27 cellular contexts compared by ENCODE assay signal in the genomic region with DNA sequence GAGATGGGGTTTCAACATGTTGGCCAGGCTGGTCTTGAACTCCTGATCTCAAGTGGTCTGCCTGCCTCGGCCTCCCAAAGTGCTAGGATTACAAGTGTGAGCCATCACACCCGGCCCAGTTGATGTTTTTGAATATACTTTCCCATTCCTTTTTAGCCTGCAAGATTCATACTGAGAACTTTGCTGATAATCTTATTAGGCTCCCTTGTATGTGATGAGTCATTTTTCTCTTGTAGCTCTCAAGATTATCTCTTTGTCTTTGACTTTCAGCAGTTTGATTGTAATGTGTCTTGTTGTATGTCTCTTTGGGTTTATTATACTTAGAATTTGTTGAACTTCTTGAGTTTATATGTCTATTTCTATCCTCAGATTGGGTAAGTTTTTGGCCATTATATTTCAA.
"Had no signal": no experiment of that assay in that cellular context is flagged by ENCODE, and none has a peak within 500 bp of the region (broad histone marks: within the 10 kb centered on the region; RNA-seq: fewer than 3 reads in every experiment).

No MANE protein-coding gene starts in this region.

- H3K4me2 ChIP-seq: hepatocyte had no signal

- H3K4me1 ChIP-seq: colonic mucosa, esophagus muscularis mucosa, esophagus squamous epithelium, foreskin keratinocyte, gastrocnemius medialis, gastroesophageal sphincter, heart left ventricle, heart right ventricle had no signal

- H3K36me3 ChIP-seq: colonic mucosa, esophagus muscularis mucosa, esophagus squamous epithelium, gastroesophageal sphincter had no signal

- H2AFZ ChIP-seq: hepatocyte had no signal

- H3K27me3 ChIP-seq: colonic mucosa, dorsolateral prefrontal cortex, esophagus muscularis mucosa, esophagus squamous epithelium, foreskin keratinocyte, gastrocnemius medialis, gastroesophageal sphincter, heart left ventricle, heart right ventricle, hepatocyte had no signal

- H3K27ac ChIP-seq: colonic mucosa, coronary artery, dorsolateral prefrontal cortex, epithelial cell of prostate, esophagus muscularis mucosa, esophagus squamous epithelium, foreskin keratinocyte, gastrocnemius medialis, gastroesophageal sphincter, heart left ventricle, heart right ventricle, hepatocyte had no signal

- ATAC-seq: effector memory CD8-positive, alpha-beta T cell; esophagus mucosa; foreskin keratinocyte; gastrocnemius medialis; gastroesophageal sphincter; heart left ventricle; heart right ventricle had no signal

- H3K4me3 ChIP-seq: colonic mucosa, coronary artery, dorsolateral prefrontal cortex, esophagus muscularis mucosa, esophagus squamous epithelium, gastrocnemius medialis, gastroesophageal sphincter, heart left ventricle, heart right ventricle, hepatocyte had no signal

- H3K79me2 ChIP-seq: hepatocyte had no signal

- DNase-seq: colonic mucosa; cortex of kidney; dermis blood vessel endothelial cell; dorsolateral prefrontal cortex; effector CD4-positive, alpha-beta T cell; effector CD8-positive, alpha-beta T cell; effector memory CD4-positive, alpha-beta T cell; effector memory CD8-positive, alpha-beta T cell; endodermal cell; erythroblast; esophagus squamous epithelium; foreskin keratinocyte; foreskin melanocyte; gastrocnemius medialis; glutamatergic neuron; head of caudate nucleus; heart left ventricle; heart right ventricle had no signal

- FAIRE-seq: colon, endometrium, endothelial cell of umbilical vein had no signal

- H3K9me3 ChIP-seq: colonic mucosa, gastrocnemius medialis had no signal
